8 cellular contexts compared by ENCODE assay signal in the genomic region with DNA sequence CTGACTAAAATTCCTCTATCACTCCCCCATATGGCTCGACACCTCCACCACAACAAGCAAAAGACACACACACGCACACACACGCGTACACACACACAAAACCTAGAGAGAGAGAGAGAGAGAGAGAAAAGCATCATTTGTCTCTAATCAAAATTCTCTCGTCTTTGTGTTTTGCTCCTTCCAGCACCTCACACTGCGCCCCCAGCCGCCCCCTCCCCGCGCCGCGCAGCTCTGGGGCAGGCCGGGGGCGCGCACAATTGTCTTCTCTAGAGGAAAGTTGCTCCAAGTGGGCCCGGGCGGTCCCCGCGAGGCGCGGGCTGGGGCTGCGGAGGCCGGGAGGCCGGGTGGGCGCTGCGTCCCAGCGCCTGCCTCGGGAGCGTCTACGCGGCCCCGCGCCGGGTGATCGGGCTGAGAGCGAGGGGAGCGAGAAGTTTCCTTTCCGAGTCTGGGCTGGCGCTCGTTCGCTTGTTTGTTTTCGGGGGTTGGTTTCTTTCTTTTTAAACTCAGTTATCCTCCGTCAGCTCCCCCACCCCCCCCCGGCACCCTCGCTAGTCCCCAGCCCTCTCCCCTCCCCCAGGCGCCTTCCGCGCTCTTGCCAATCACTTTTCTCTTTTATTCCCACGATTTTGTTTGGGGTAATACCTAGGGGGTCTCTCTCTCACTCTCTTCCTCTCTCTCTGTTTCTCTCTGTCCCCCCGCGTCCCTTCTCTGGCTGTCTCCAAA. TPM values are rescaled to one million over a fixed set of nuclear protein-coding genes. Genes with fewer than 3 reads are reported as not detected.
DNase-seq lines count a peak whose midpoint lies in the region; ATAC-seq and TF ChIP-seq lines count a peak whose summit lies in the region.

No MANE protein-coding gene starts in this region.

- H3K4me2 ChIP-seq in PC-9 = peak overlapping the region; percentile 90; the same call in 1 of the 2 replicates

- H3K36me3 ChIP-seq in H7 (replicated peaks; ENCODE audit: control insufficient read depth, insufficient read depth, low read length) = no peaks in the 10 kb centered on the region
- H3K36me3 ChIP-seq in PC-9 (ENCODE audit: low read depth) = no peaks in the 10 kb centered on the region
- peaks cover 26% of the 10 kb centered on the region for H3K36me3 ChIP-seq in brain microvascular endothelial cell (replicated peaks)

- DNase-seq in H7 (peak; percentile 78), PC-9 (no peak), brain microvascular endothelial cell (no peak), left kidney (ENCODE audit: low read depth, low spot score) (peak; percentile 80), cerebellar cortex (ENCODE audit: low spot score) (no peak), hippocampal formation (lab: John Stamatoyannopoulos, UW) (no peak), GDM1 (lab: John Stamatoyannopoulos, UW) (no peak)

- TF ChIP-seq CTCF in PC-9 (conservative IDR thresholded peaks at IDR 0.05) (no peak), brain microvascular endothelial cell (IDR thresholded peaks at IDR 0.05; ENCODE audit: low read depth, low read length, missing control alignments) (no peak)

- no peaks in the 10 kb centered on the region for H3K27me3 Mint-ChIP-seq in stimulated activated memory B cell treated with anti-CD40 and anti-IgM and Interleukin-4, amounts not matched to agents 10 μg/mL and 1 μg/mL and 100 μg/mL, for 72 hours

- H3F3A ChIP-seq in PC-9 (ENCODE audit: insufficient read depth, low read depth) = no peaks in the 10 kb centered on the region

- H3K4me3 Mint-ChIP-seq in stimulated activated memory B cell treated with anti-CD40 and anti-IgM and Interleukin-4, amounts not matched to agents 10 μg/mL and 1 μg/mL and 100 μg/mL, for 72 hours = peak overlapping the region; percentile 93

- no peaks in the 10 kb centered on the region for H3K79me2 ChIP-seq in PC-9 (ENCODE audit: low read depth)

- no peaks in the 10 kb centered on the region for H3K9me3 Mint-ChIP-seq in stimulated activated memory B cell treated with anti-CD40 and anti-IgM and Interleukin-4, amounts not matched to agents 10 μg/mL and 1 μg/mL and 100 μg/mL, for 72 hours

- ATAC-seq in stimulated activated memory B cell treated with anti-CD40 and anti-IgM and Interleukin-4, amounts not matched to agents 10 μg/mL and 1 μg/mL and 100 μg/mL, for 72 hours = no peak

- no peaks in the 10 kb centered on the region for H3K9me2 ChIP-seq in PC-9 (ENCODE audit: insufficient read depth)

- H3K36me3 Mint-ChIP-seq in stimulated activated memory B cell treated with anti-CD40 and anti-IgM and Interleukin-4, amounts not matched to agents 10 μg/mL and 1 μg/mL and 100 μg/mL, for 72 hours = peaks cover 18% of the 10 kb centered on the region

- H3K9me3 ChIP-seq in PC-9 (ENCODE audit: insufficient read depth, low read depth) = no peaks in the 10 kb centered on the region

- in situ Hi-C loops in brain microvascular endothelial cell (cut with HindIII; ENCODE audit: low pct_ligation_motif_present, low sequenced_read_pairs) = loop anchor here (25.0 kb wide), 1 partner anchor 1246 kb away; no protein-coding TSS in a partner anchor

- H3K27me3 ChIP-seq in H7 (ENCODE audit: control insufficient read depth, insufficient read depth, low read length) (peaks cover 93% of the 10 kb centered on the region), PC-9 (ENCODE audit: insufficient read depth, low read depth) (peaks cover 10% of the 10 kb centered on the region; the same call in 1 of the 2 replicates), brain microvascular endothelial cell (replicated peaks) (no peaks in the 10 kb centered on the region)

- POLR2A ChIA-PET in PC-9 (lab: Charles Lee; ENCODE audit: unreplicated experiment) = no interaction called here

- H3K4me1 ChIP-seq in PC-9 (replicated peaks; ENCODE audit: insufficient read depth) = no peaks in the 10 kb centered on the region

- CTCF ChIA-PET in PC-9 (lab: Charles Lee) = no interaction called here

- no TSS peak for BruUV-seq in PC-9 (replicated peaks; lab: Mats Ljungman, UMichigan)

- H3K27ac ChIP-seq in PC-9 (no peak overlapping the region), brain microvascular endothelial cell (peak overlapping the region; percentile 99)

- no peak overlapping the region for H3K27ac Mint-ChIP-seq in stimulated activated memory B cell treated with anti-CD40 and anti-IgM and Interleukin-4, amounts not matched to agents 10 μg/mL and 1 μg/mL and 100 μg/mL, for 72 hours

- H3K4me3 ChIP-seq in H7 (ENCODE audit: insufficient read depth, low read depth, low read length) = peak overlapping the region; percentile 55
- no peak overlapping the region for H3K4me3 ChIP-seq in PC-9
- H3K4me3 ChIP-seq in brain microvascular endothelial cell (ENCODE audit: low read depth, low read length) = peak overlapping the region; percentile 96

- no peaks in the 10 kb centered on the region for H4K20me1 ChIP-seq in PC-9 (ENCODE audit: insufficient read depth)

- H2AFZ ChIP-seq in PC-9 = no peak overlapping the region

- intact Hi-C loops in PC-9 (cut with micrococcal nuclease; ENCODE audit: unreplicated experiment) = no loop called here

- H3K4me1 Mint-ChIP-seq in stimulated activated memory B cell treated with anti-CD40 and anti-IgM and Interleukin-4, amounts not matched to agents 10 μg/mL and 1 μg/mL and 100 μg/mL, for 72 hours = peaks cover 55% of the 10 kb centered on the region

RNA-seq across cellular contexts. Expression of gene ZEB2, which starts 4.1 kb away (rescaled TPM):
- 4.9 and 6.3 TPM in 2 replicates for total RNA-seq in H7 (2014; rRNA removed; shearing (Covaris generic))
- total RNA-seq in PC-9 (2021) = 0.09 and 0.95 TPM in 2 replicates

Comparison
In these comparisons a context has a peak if more than half of its experiments do, and no peak if none do; other contexts are left out.
1. DNase-seq: peak in H7 (single experiment) and left kidney (single experiment); none in PC-9 (0 of 2), brain microvascular endothelial cell (single experiment), cerebellar cortex (single experiment), hippocampal formation (0 of 2) and GDM1 (single experiment).